11 cellular contexts compared by ENCODE assay signal in the genomic region with DNA sequence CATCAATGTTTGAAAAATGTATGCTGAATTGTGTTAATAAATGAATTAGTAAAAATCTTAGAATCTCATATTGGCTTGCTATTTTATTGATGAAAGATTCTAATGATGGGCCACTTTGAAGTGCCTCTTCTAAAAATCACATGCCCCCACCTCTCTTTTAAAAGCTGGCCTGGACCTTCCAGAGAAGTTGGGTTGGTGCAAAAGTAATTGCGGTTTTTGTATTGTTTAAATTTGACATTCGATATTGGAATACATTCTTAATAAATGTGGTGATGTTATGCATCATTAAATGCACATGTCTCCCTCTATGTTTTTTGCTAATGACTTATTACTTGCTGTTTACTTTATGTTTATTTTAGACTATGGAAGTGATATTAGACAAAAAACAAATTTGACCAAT.
"Had no signal": no experiment of that assay in that cellular context is flagged by ENCODE, and none has a peak within 500 bp of the region (broad histone marks: within the 10 kb centered on the region; RNA-seq: fewer than 3 reads in every experiment).

No MANE protein-coding gene starts in this region.

- H3K36me3 ChIP-seq: HAP-1 had no signal

- H3K4me2 ChIP-seq: GM23338 had no signal

- H3K4me1 ChIP-seq: HAP-1 had no signal

- ATAC-seq: GM23338, HCT116 had no signal

- DNase-seq: GM23248, GOT3, H7, H9, HCEC 1CT, HFFc6 had no signal

- H2AFZ ChIP-seq: GM23248, GM23338 had no signal

- H3K9ac ChIP-seq: GM23248 had no signal

- H3K9me3 ChIP-seq: HAP-1 had no signal

- H3K27ac ChIP-seq: GM23248 had no signal

- FAIRE-seq: H1, H54 had no signal

- H3K4me3 ChIP-seq: GM23248, GM23338, HAP-1 had no signal
